ENCODE assay signal across 8 cellular contexts in genomic region chr13:28657784-28658538, GRCh38. TPM values are rescaled to one million over a fixed set of nuclear protein-coding genes. Genes with fewer than 3 reads are reported as not detected.
DNase-seq lines count a peak whose midpoint lies in the region; ATAC-seq and TF ChIP-seq lines count a peak whose summit lies in the region.

No MANE protein-coding gene starts in this region.

- intact Hi-C loops in heart left ventricle (cut with DNase I), result loop anchor here in 5 of 10 donors (2.0 to 10.0 kb wide), 5 partner anchors 17 to 523 kb away; partner anchors contain the start of genes SLC46A3 (in 2 of the 5), FLT1 (in 1 of the 5) and PAN3 (in 1 of the 5)

- H3K36me3 Mint-ChIP-seq in activated CD4-positive, alpha-beta memory T cell treated with anti-CD3 and anti-CD28 coated beads, Interleukin-2, amount 10 ng/mL, durations not matched to agents 7 days and 5 days (ENCODE audit: low read depth), result peaks cover 31% of the 10 kb centered on the region

- H3K27ac ChIP-seq in HUES6 (ENCODE audit: low read depth, low read length), result peak overlapping the region; percentile 85; the same call in 1 of the 2 replicates
- peak overlapping the region; percentile 88 to 99 (median 96) for H3K27ac ChIP-seq in heart left ventricle

- H3K4me3 Mint-ChIP-seq in activated CD4-positive, alpha-beta memory T cell treated with anti-CD3 and anti-CD28 coated beads, Interleukin-2, amount 10 ng/mL, durations not matched to agents 7 days and 5 days, result peak overlapping the region; percentile 97

- H3K9me3 ChIP-seq in HUES6 (ENCODE audit: control insufficient read depth, insufficient read depth, low read depth, low read length) (no peaks in the 10 kb centered on the region), heart left ventricle (no peaks in the 10 kb centered on the region)

- CTCF ChIA-PET in activated CD4-positive, alpha-beta memory T cell treated with anti-CD3 and anti-CD28 coated beads, Interleukin-2, amount 10 ng/mL, durations not matched to agents 7 days and 5 days (lab: Charles Lee), result interaction anchor here (0.6 to 1.4 kb wide), 3 partner anchors 10 to 334 kb away, joined by 3 to 7 read pairs (median 3); no protein-coding TSS in a partner anchor

- no peaks in the 10 kb centered on the region for H3K27me3 ChIP-seq in HUES6 (ENCODE audit: control insufficient read depth, insufficient read depth, low read length)
- H3K27me3 ChIP-seq in heart left ventricle, result no peaks in the 10 kb centered on the region

- TF ChIP-seq POLR2A in heart left ventricle (IDR thresholded peaks at IDR 0.05), result no peak

- WGBS in heart left ventricle, 4 donors, result 17 to 26% (median 22%) methylated on average over 12 of the region's 12 CpGs

- no peaks in the 10 kb centered on the region for H3K27me3 Mint-ChIP-seq in activated CD4-positive, alpha-beta memory T cell treated with anti-CD3 and anti-CD28 coated beads, Interleukin-2, amount 10 ng/mL, durations not matched to agents 7 days and 5 days

- peak overlapping the region; percentile 99 for H3K4me3 ChIP-seq in HUES6 (ENCODE audit: low read depth, low read length)
- H3K4me3 ChIP-seq in heart left ventricle, result peak overlapping the region; percentile 63 to 99 (median 88)
- H3K4me3 ChIP-seq in retinal pigment epithelial cell (ENCODE audit: low read length), result peak overlapping the region; percentile 95

- H3K27ac Mint-ChIP-seq in activated CD4-positive, alpha-beta memory T cell treated with anti-CD3 and anti-CD28 coated beads, Interleukin-2, amount 10 ng/mL, durations not matched to agents 7 days and 5 days, result peak overlapping the region; percentile 96

- ATAC-seq in heart left ventricle (peak in 2 of 4 donors; percentile 5 to 9), GM19023 (IDR thresholded peaks at IDR 0.05; ENCODE audit: unreplicated experiment) (no peak), GM21381 (IDR thresholded peaks at IDR 0.05; ENCODE audit: unreplicated experiment) (no peak)

- no peaks in the 10 kb centered on the region for H3K9me3 Mint-ChIP-seq in activated CD4-positive, alpha-beta memory T cell treated with anti-CD3 and anti-CD28 coated beads, Interleukin-2, amount 10 ng/mL, durations not matched to agents 7 days and 5 days

- DNase-seq in CD1c-positive myeloid dendritic cell (ENCODE audit: extremely low spot score), result peak; percentile 65
- no peak for DNase-seq in activated CD4-positive, alpha-beta memory T cell treated with anti-CD3 and anti-CD28 coated beads, Interleukin-2, amount 10 ng/mL, durations not matched to agents 7 days and 5 days
- no peak for DNase-seq in heart left ventricle
- DNase-seq in retinal pigment epithelial cell (ENCODE audit: low read depth), result no peak
- DNase-seq in NCI-H2081 treated with DMSO at 0.1 percent for 48 hours (lab: John Stamatoyannopoulos, UW), result no peak

- POLR2A ChIA-PET in activated CD4-positive, alpha-beta memory T cell treated with anti-CD3 and anti-CD28 coated beads, Interleukin-2, amount 10 ng/mL, durations not matched to agents 7 days and 5 days (lab: Charles Lee), result interaction anchor here (0.6 to 2.9 kb wide), 17 partner anchors 9 to 1234 kb away, joined by 3 to 37 read pairs (median 4); partner anchors contain the start of genes PAN3 and SLC46A3

- H3K9ac ChIP-seq in HUES6 (ENCODE audit: low read length), result peak overlapping the region; percentile 93

- TF ChIP-seq CTCF in heart left ventricle (IDR thresholded peaks at IDR 0.05) (peak in 7 of 12 donors; percentile 8 to 39 (median 17)), retinal pigment epithelial cell (conservative IDR thresholded peaks at IDR 0.05; ENCODE audit: low read depth, low read length) (no peak)

- H3K4me1 ChIP-seq in HUES6 (ENCODE audit: control insufficient read depth, insufficient read depth, low read length), result peaks cover 11% of the 10 kb centered on the region; the same call in 1 of the 2 replicates
- peaks cover 10 to 64% (median 45%) of the 10 kb centered on the region in 12 donors for H3K4me1 ChIP-seq in heart left ventricle

- H3K4me1 Mint-ChIP-seq in activated CD4-positive, alpha-beta memory T cell treated with anti-CD3 and anti-CD28 coated beads, Interleukin-2, amount 10 ng/mL, durations not matched to agents 7 days and 5 days, result peaks cover 50% of the 10 kb centered on the region

- H3K36me3 ChIP-seq in HUES6 (ENCODE audit: control insufficient read depth, insufficient read depth, low read length) (peaks cover 29% of the 10 kb centered on the region), heart left ventricle (peaks cover 0 to 26% (median 19%) of the 10 kb centered on the region in 9 donors)

RNA-seq across cellular contexts. Expression of gene POMP, which starts 1.0 kb away (rescaled TPM):
- 10 to 100 TPM; 75.1 to 76.6 TPM for total RNA-seq in activated CD4-positive, alpha-beta memory T cell treated with anti-CD3 and anti-CD28 coated beads, Interleukin-2, amount 10 ng/mL, durations not matched to agents 7 days and 5 days
- total RNA-seq in heart left ventricle, result 100 to 1,000 TPM in 5 of 9 donors, 10 to 100 TPM in 4; 87.8 to 120 (median 102) TPM
- polyA plus RNA-seq in heart left ventricle, result 100 to 1,000 TPM; 134 to 149 TPM
